ENCODE assay signal across 17 cellular contexts in the genomic region with DNA sequence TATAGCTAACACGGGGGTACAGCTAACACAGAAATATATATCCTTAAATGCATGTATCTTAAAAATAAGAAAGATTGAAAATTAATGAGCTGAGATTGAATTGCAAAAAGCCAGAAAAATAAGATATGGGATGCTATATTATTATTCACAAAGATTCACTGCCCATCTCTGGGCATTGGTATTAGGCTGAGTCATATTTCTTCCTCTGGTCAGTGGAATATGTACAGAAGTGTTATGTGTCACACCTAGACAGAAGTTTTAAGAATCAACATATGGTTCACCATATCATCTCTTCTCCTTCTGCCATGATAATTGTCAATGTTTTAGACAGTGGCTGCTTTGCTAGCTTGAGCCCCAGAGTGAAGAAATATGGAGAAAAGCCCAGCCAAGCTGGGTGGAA.
"Had no signal": no experiment of that assay in that cellular context is flagged by ENCODE, and none has a peak within 500 bp of the region (broad histone marks: within the 10 kb centered on the region; RNA-seq: fewer than 3 reads in every experiment).

No MANE protein-coding gene starts in this region.

- H3K27me3 ChIP-seq: dorsolateral prefrontal cortex, heart left ventricle, neutrophil, right atrium auricular region had no signal

- H3K4me3 ChIP-seq: dorsolateral prefrontal cortex, heart left ventricle, mucosa of descending colon, right atrium auricular region, smooth muscle cell had no signal

- H3K27ac ChIP-seq: dorsolateral prefrontal cortex, heart left ventricle, neutrophil, right atrium auricular region had no signal

- H3K9me3 ChIP-seq: neutrophil had no signal

- DNase-seq: cortex of kidney; dorsolateral prefrontal cortex; effector CD8-positive, alpha-beta T cell; heart left ventricle; hippocampal formation; kidney glomerular epithelial cell; mucosa of descending colon; naive thymus-derived CD8-positive, alpha-beta T cell; posterior cingulate gyrus; stimulated activated CD4-positive, alpha-beta T cell treated with anti-CD3 and anti-CD28 coated beads, Interleukin-2, amount 100 ng/mL, for 48 hours; stimulated activated naive CD4-positive, alpha-beta T cell treated with Interleukin-2 at 50 U/mL for 16 hours; trophoblast cell had no signal

- ATAC-seq: esophagus mucosa; heart left ventricle; mucosa of descending colon; naive thymus-derived CD8-positive, alpha-beta T cell had no signal

- H3K4me1 ChIP-seq: heart left ventricle, right atrium auricular region had no signal

- H3K4me2 ChIP-seq: smooth muscle cell had no signal

- H3K36me3 ChIP-seq: heart left ventricle, neutrophil, right atrium auricular region had no signal

- FAIRE-seq: islet of Langerhans had no signal
